In the genomic region with DNA sequence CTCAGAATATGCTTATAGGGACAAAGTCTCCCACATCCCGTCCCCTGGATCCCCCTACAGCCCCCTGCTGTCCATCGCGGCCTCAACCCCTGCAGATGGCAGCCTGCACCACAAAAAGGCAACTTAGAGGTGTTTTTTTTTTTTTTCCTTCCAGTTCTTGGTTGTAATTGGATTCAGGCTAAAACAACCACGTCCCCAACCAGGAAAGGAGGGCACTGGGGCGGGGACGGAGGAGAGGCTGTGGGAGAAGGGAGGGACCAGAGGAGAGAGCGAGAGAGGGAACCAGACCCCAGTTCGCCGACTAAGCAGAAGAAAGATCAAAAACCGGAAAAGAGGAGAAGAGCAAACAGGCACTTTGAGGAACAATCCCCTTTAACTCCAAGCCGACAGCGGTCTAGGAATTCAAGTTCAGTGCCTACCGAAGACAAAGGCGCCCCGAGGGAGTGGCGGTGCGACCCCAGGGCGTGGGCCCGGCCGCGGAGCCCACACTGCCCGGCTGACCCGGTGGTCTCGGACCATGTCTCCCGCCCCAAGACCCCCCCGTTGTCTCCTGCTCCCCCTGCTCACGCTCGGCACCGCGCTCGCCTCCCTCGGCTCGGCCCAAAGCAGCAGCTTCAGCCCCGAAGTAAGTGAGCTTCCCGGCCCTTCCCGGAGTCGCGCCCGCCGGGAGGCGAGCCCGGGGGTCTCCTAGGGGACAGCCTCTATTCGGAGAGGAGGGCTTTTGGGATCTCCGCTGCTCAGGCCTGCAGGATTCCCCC, we compare ENCODE assay signal across 8 cellular contexts. TPM values are rescaled to one million over a fixed set of nuclear protein-coding genes. Genes with fewer than 3 reads are reported as not detected.
A peak's percentile ranks its signal among the peaks of the same experiment; 100 is the strongest.
DNase-seq lines count a peak whose midpoint lies in the region; ATAC-seq, FAIRE-seq and TF ChIP-seq lines count a peak whose summit lies in the region.

A gene (plus strand): TSS at position 285 of the 758 bp plus-strand sequence. CDS start 233 bp downstream, at position 518.

- in situ Hi-C loops in HepG2 (cut with HindIII; ENCODE audit: extremely low pct_ligation_motif_present, low pct_unique_long_range_greater_than_20kb) = no loop called here

- peak within 1 kb of the TSS; percentile 79 for H3K4me2 ChIP-seq in HepG2 (ENCODE audit: low read depth, low read length)

- H3K27ac ChIP-seq in HepG2 (ENCODE audit: extremely low read length, insufficient read depth, low read length) (no peak within 1 kb of the TSS), subcutaneous abdominal adipose tissue (ENCODE audit: low read depth, low read length) (peak within 1 kb of the TSS; percentile 96)

- FAIRE-seq in HepG2 (lab: Jason Lieb, UNC) = no peak

- CTCF ChIA-PET in HepG2 (lab: Yijun Ruan, JAX; ENCODE audit: low intra/inter-chr PET ratio, low total read pairs) = interaction anchor here (2.4 to 2.6 kb wide), 2 partner anchors 17 to 279 kb away, joined by 10 read pairs; no protein-coding TSS in a partner anchor

- WGBS in HepG2 (ENCODE audit: low lambda C conversion rate) = 66% methylated on average over 44 of the region's 44 CpGs

- peak within 1 kb of the TSS; percentile 4 for H2AFZ ChIP-seq in HepG2 (ENCODE audit: low read length)

- H3K4me3 ChIP-seq in NT2/D1 (ENCODE audit: insufficient read length, low read depth) = peak within 1 kb of the TSS; percentile 72
- peak within 1 kb of the TSS; percentile 55 to 71 (median 57) for H3K4me3 ChIP-seq in HepG2 (replicated peaks in 1 of 3; ENCODE audit: insufficient read depth in 1 of 3, low read depth in 2 of 3, low read length in 3 of 3)
- H3K4me3 ChIP-seq in subcutaneous abdominal adipose tissue (ENCODE audit: low read depth in 1 of 5, low read length in 5 of 5) = peak within 1 kb of the TSS; percentile 88 to 94 (median 89)

- intact Hi-C loops in HepG2 (cut with micrococcal nuclease; ENCODE audit: unreplicated experiment) = loop anchor here (2.0 kb wide), 1 partner anchor 16 kb away; no protein-coding TSS in a partner anchor

- BruUV-seq in HepG2 (replicated peaks; lab: Mats Ljungman, UMichigan) = TSS peak; percentile 87

- H3K4me1 ChIP-seq in NT2/D1 (ENCODE audit: insufficient read depth, insufficient read length) = no peaks in the 10 kb centered on the region
- peaks cover 43% of the 10 kb centered on the region for H3K4me1 ChIP-seq in HepG2 (ENCODE audit: insufficient read depth, low read length)
- H3K4me1 ChIP-seq in subcutaneous abdominal adipose tissue (ENCODE audit: control insufficient read depth in 5 of 5, insufficient read depth in 5 of 5, low read length in 5 of 5) = peaks cover 4 to 49% (median 44%) of the 10 kb centered on the region in 5 donors

- peaks cover 52% of the 10 kb centered on the region for H3K36me3 ChIP-seq in NT2/D1 (ENCODE audit: insufficient read depth, insufficient read length, low read length)
- peaks cover 9 to 14% of the 10 kb centered on the region in 2 experiments for H3K36me3 ChIP-seq in HepG2 (replicated peaks in 1 of 2; ENCODE audit: control insufficient read depth in 1 of 2, insufficient read depth in 2 of 2, low read length in 2 of 2)
- peaks cover 6 to 32% (median 18%) of the 10 kb centered on the region in 5 donors for H3K36me3 ChIP-seq in subcutaneous abdominal adipose tissue (ENCODE audit: control insufficient read depth in 5 of 5, insufficient read depth in 5 of 5, low read length in 5 of 5)

- no peaks in the 10 kb centered on the region for H4K20me1 ChIP-seq in HepG2 (ENCODE audit: insufficient read depth, low read length)

- H3K9ac ChIP-seq in NT2/D1 (ENCODE audit: insufficient read length, low read depth) (peak within 1 kb of the TSS; percentile 86), HepG2 (ENCODE audit: insufficient read depth, low read depth, low read length) (peak within 1 kb of the TSS; percentile 73), subcutaneous abdominal adipose tissue (ENCODE audit: low read length in 5 of 5) (peak within 1 kb of the TSS; percentile 40 to 96 (median 95))

- peak; percentile 42; the same call in 1 of the 2 replicates for TF ChIP-seq CTCF in HepG2 (CRISPR knock-in tag; IDR thresholded peaks at IDR 0.05)

- POLR2A ChIA-PET in HepG2 (lab: Yijun Ruan, JAX) = interaction anchor here (0.9 to 3.7 kb wide), 16 partner anchors 9 to 1435 kb away, joined by 3 to 27 read pairs (median 6); a partner anchor contains a TSS

- TF ChIP-seq EP300 in HepG2 (IDR thresholded peaks at IDR 0.05; ENCODE audit: low read depth in 2 of 2, low read length in 2 of 2) (no peak), HepG2 (CRISPR knock-in tag; IDR thresholded peaks at IDR 0.05; ENCODE audit: borderline replicate concordance) (no peak)

- ATAC-seq in HepG2 (peak; percentile 11), GM21526 (IDR thresholded peaks at IDR 0.05; ENCODE audit: low FRiP score, unreplicated experiment) (no peak), HG03280 (IDR thresholded peaks at IDR 0.05; ENCODE audit: unreplicated experiment) (no peak)

- H3K27me3 ChIP-seq in NT2/D1 (ENCODE audit: insufficient read depth, insufficient read length) (no peaks in the 10 kb centered on the region), HepG2 (ENCODE audit: control insufficient read depth in 1 of 2, insufficient read depth in 2 of 2, low read length in 2 of 2) (no peaks in the 10 kb centered on the region), subcutaneous abdominal adipose tissue (ENCODE audit: control insufficient read depth in 5 of 5, insufficient read depth in 4 of 5, low read length in 5 of 5) (no peaks in the 10 kb centered on the region)

- H3K9me3 ChIP-seq in NT2/D1 (ENCODE audit: insufficient read depth, low read length) (no peaks in the 10 kb centered on the region), HepG2 (ENCODE audit: low read length) (no peaks in the 10 kb centered on the region), subcutaneous abdominal adipose tissue (ENCODE audit: control insufficient read depth in 5 of 5, low read length in 5 of 5) (no peaks in the 10 kb centered on the region)

- H3K79me2 ChIP-seq in HepG2 (ENCODE audit: insufficient read depth, low read length) = peaks cover 1% of the 10 kb centered on the region

- TF ChIP-seq RAD21 in HepG2 (CRISPR knock-in tag; IDR thresholded peaks at IDR 0.05) = no peak

- DNase-seq in EL (peak; percentile 92), NT2/D1 (ENCODE audit: low read depth, low spot score) (peak; percentile 58), dermis blood vessel endothelial cell (peak; percentile 84), HepG2 (ENCODE audit: low spot score) (no peak), SHP77 (lab: John Stamatoyannopoulos, UW) (no peak)

- TF ChIP-seq POLR2A in HepG2 (IDR thresholded peaks at IDR 0.05; ENCODE audit: insufficient read depth in 1 of 2, low read depth in 2 of 2, low read length in 2 of 2) = 0 out of 4 replicates have a peak, but pooled peaks of 1 of the 2 experiments have one; percentile 8

TF ChIP-seq in HepG2, 621 proteins besides CTCF, POLR2A, EP300 and RAD21 (continues in another document):
- TF ChIP-seq ZNF20 (CRISPR knock-in tag; IDR thresholded peaks at IDR 0.05) (no peak), AKAP8 (CRISPR knock-in tag; IDR thresholded peaks at IDR 0.05) (no peak), ZNF605 (CRISPR knock-in tag; IDR thresholded peaks at IDR 0.05) (peak; percentile 53; the same call in 1 of the 2 replicates), ZNF337 (CRISPR knock-in tag; IDR thresholded peaks at IDR 0.05; ENCODE audit: borderline replicate concordance, low read depth) (no peak), ZNF432 (CRISPR knock-in tag; IDR thresholded peaks at IDR 0.05; ENCODE audit: borderline replicate concordance) (no peak), CREM (IDR thresholded peaks at IDR 0.05) (no peak), CREM (CRISPR knock-in tag; IDR thresholded peaks at IDR 0.05) (no peak)
- TF ChIP-seq, protein P1, sequence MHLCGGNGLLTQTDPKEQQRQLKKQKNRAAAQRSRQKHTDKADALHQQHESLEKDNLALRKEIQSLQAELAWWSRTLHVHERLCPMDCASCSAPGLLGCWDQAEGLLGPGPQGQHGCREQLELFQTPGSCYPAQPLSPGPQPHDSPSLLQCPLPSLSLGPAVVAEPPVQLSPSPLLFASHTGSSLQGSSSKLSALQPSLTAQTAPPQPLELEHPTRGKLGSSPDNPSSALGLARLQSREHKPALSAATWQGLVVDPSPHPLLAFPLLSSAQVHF (CRISPR knock-in tag; IDR thresholded peaks at IDR 0.05) = no peak

RNA-seq across cellular contexts. Expression of the gene that starts here (rescaled TPM):
- total RNA-seq in dermis blood vessel endothelial cell = 73.3 and 138 TPM in 2 replicates
- 1.6 and 5.2 TPM in 2 replicates for total RNA-seq in HepG2 (2016; rRNA removed; fragmentation: Illumina TruSeq; extraction: Trizol)
- 0.20 and 0.44 TPM in 2 replicates for total RNA-seq in HepG2 (2016; cell fraction: cytosol; rRNA removed; fragmentation: Illumina TruSeq; extraction: Trizol; ENCODE audit: low read depth)
- total RNA-seq in HepG2 (2016; cell fraction: insoluble cytoplasmic fraction; rRNA removed; fragmentation: Illumina TruSeq; extraction: Trizol) = 2.1 and 5.2 TPM in 2 replicates
- total RNA-seq in HepG2 (2016; cell fraction: membrane; rRNA removed; fragmentation: Illumina TruSeq; extraction: Trizol) = 0.71 and 0.79 TPM in 2 replicates
- 4.6 and 5.5 TPM in 2 replicates for total RNA-seq in HepG2 (2016; cell fraction: nucleus; rRNA removed; fragmentation: Illumina TruSeq; extraction: Trizol)
- polyA plus RNA-seq in HepG2 (2011; rRNA removed) = 9.8 and 11.3 TPM in 2 replicates
- 5.8 and 6.5 TPM in 2 replicates for polyA plus RNA-seq in HepG2 (2011; cell fraction: cytosol; rRNA removed)
- 25.6 and 29.7 TPM in 2 replicates for polyA plus RNA-seq in HepG2 (2011; cell fraction: nucleus; rRNA removed)
- 4.8 and 11.1 TPM in 2 replicates for polyA plus RNA-seq in HepG2 (2012)
- polyA plus RNA-seq in HepG2 (2016; cell fraction: cytosol; fragmentation: Illumina TruSeq; extraction: Trizol; ENCODE audit: low read depth) = 0.14 and 0.26 TPM in 2 replicates
- polyA plus RNA-seq in HepG2 (2016; cell fraction: insoluble cytoplasmic fraction; fragmentation: Illumina TruSeq; extraction: Trizol; ENCODE audit: low read depth) = 1.7 and 2.1 TPM in 2 replicates
- polyA plus RNA-seq in HepG2 (2016; cell fraction: membrane; fragmentation: Illumina TruSeq; extraction: Trizol; ENCODE audit: low read depth) = 0.27 and 0.44 TPM in 2 replicates
- polyA plus RNA-seq in HepG2 (2016; cell fraction: nucleus; fragmentation: Illumina TruSeq; extraction: Trizol; ENCODE audit: insufficient read depth, low read depth) = 9.4 and 10.2 TPM in 2 replicates
- polyA minus RNA-seq in HepG2 (2011; rRNA and poly(A)+ RNA removed; ENCODE audit: low replicate concordance) = 1.4 and 12.3 TPM in 2 replicates
- 2.5 and 3.8 TPM in 2 replicates for polyA minus RNA-seq in HepG2 (2011; cell fraction: cytosol; rRNA and poly(A)+ RNA removed)
- polyA minus RNA-seq in HepG2 (2011; cell fraction: nucleus; rRNA and poly(A)+ RNA removed) = 4.5 and 4.8 TPM in 2 replicates

Comparison
In these comparisons a context has a peak if more than half of its experiments do, and no peak if none do; other contexts are left out.
1. RNA of the gene that starts here (total RNA-seq): 73.3 to 138 TPM in dermis blood vessel endothelial cell; 0.20 to 5.5 TPM in HepG2; every median in the first group is over 10 times any median in the second.
2. DNase-seq: peak in EL (single experiment), NT2/D1 (single experiment) and dermis blood vessel endothelial cell (single experiment); none in HepG2 (single experiment) and SHP77 (0 of 2).
3. Peak in every context shown above with its lines, with median percentiles within 50 percentile points of each other: H3K4me3 ChIP-seq and H3K9ac ChIP-seq.